Comparison of ENCODE assay signal across 13 cellular contexts in genomic region chrX:805988-806387, GRCh38.
DNase-seq lines count a peak whose midpoint lies in the region; ATAC-seq and TF ChIP-seq lines count a peak whose summit lies in the region.
"Had no signal": no experiment of that assay in that cellular context is flagged by ENCODE, and none has a peak within 500 bp of the region (broad histone marks: within the 10 kb centered on the region; RNA-seq: fewer than 3 reads in every experiment).

No MANE protein-coding gene starts in this region.

- WGBS in endodermal cell (ENCODE audit: insufficient coverage in 1 of 2, insufficient read length in 1 of 2), 2 experiments = 91 to 93% methylated on average over 8 to 11 of the region's 11 CpGs

- no peak for TF ChIP-seq CTCF in GM23338 (conservative IDR thresholded peaks at IDR 0.05; ENCODE audit: low read depth in 2 of 2)
- no peak for TF ChIP-seq CTCF in endodermal cell (conservative IDR thresholded peaks at IDR 0.05)

- H3K4me2 ChIP-seq in GM23338 = 0 out of 2 replicates have a peak overlapping the region, but pooled peaks have one; percentile 21

- H3K9me3 Mint-ChIP-seq in GM23338 = peaks cover 67% of the 10 kb centered on the region
- H3K9me3 Mint-ChIP-seq in endodermal cell = no peaks in the 10 kb centered on the region

- ATAC-seq in GM23338 = no peak

- H3F3A ChIP-seq in GM23338 (replicated peaks; ENCODE audit: low read depth) = no peaks in the 10 kb centered on the region

- H3K4me3 Mint-ChIP-seq in GM23338 = no peak overlapping the region
- no peak overlapping the region for H3K4me3 Mint-ChIP-seq in endodermal cell
- H3K4me3 Mint-ChIP-seq: CD4-positive, alpha-beta T cell had no signal

- no peaks in the 10 kb centered on the region for H3K27me3 ChIP-seq in GM23338 (ENCODE audit: insufficient read depth)
- H3K27me3 ChIP-seq in endodermal cell (ENCODE audit: control insufficient read depth, insufficient read depth, low read length, poor library complexity, severe bottlenecking) = no peaks in the 10 kb centered on the region
- H3K27me3 ChIP-seq: BE2C had no signal

- no peak for DNase-seq in GM23338 (ENCODE audit: low spot score)
- DNase-seq in endodermal cell = peak; percentile 35
- DNase-seq in islet precursor cell = peak; percentile 31
- no peak for DNase-seq in NCI-H2107 (lab: John Stamatoyannopoulos, UW)
- no peak for DNase-seq in activated naive CD4-positive, alpha-beta T cell treated with anti-CD3 and anti-CD28 coated beads, Interleukin-2, amount 50 U/mL, for 16 hours
- no peak for DNase-seq in NCI-H446 (lab: John Stamatoyannopoulos, UW)
- DNase-seq: ACHN; BE2C; Caco-2; CD4-positive, alpha-beta T cell; GOT3; H9 had no signal

- no peak overlapping the region for H3K9ac ChIP-seq in endodermal cell (ENCODE audit: extremely low read depth, low read length, poor library complexity, severe bottlenecking)

- H3K79me2 ChIP-seq in GM23338 (replicated peaks; ENCODE audit: insufficient read depth) = no peaks in the 10 kb centered on the region

- H3K4me1 ChIP-seq in GM23338 (ENCODE audit: insufficient read depth) (no peaks in the 10 kb centered on the region), endodermal cell (ENCODE audit: control insufficient read depth, insufficient read depth, low read length) (peaks cover 3% of the 10 kb centered on the region)
- H3K4me1 ChIP-seq: BE2C, Caco-2 had no signal

- no peaks in the 10 kb centered on the region for H4K20me1 ChIP-seq in GM23338 (replicated peaks; ENCODE audit: insufficient read depth)

- no peak overlapping the region for H3K27ac Mint-ChIP-seq in GM23338
- H3K27ac Mint-ChIP-seq in endodermal cell = no peak overlapping the region
- H3K27ac Mint-ChIP-seq: CD4-positive, alpha-beta T cell had no signal

- H3K27me3 Mint-ChIP-seq in GM23338 (ENCODE audit: insufficient read depth, low read depth, poor library complexity) = peaks cover 9% of the 10 kb centered on the region
- H3K27me3 Mint-ChIP-seq in endodermal cell (ENCODE audit: insufficient read depth) = peaks cover 3% of the 10 kb centered on the region

- peak overlapping the region; percentile 96; the same call in 1 of the 2 replicates for H2AFZ ChIP-seq in GM23338

- no peaks in the 10 kb centered on the region for H3K9me2 ChIP-seq in GM23338 (ENCODE audit: insufficient read depth)

- H3K4me1 Mint-ChIP-seq in GM23338 (peaks cover 2% of the 10 kb centered on the region; the same call in 1 of the 3 replicates), endodermal cell (peaks cover 13% of the 10 kb centered on the region)

- H3K36me3 ChIP-seq in GM23338 (ENCODE audit: insufficient read depth) = no peaks in the 10 kb centered on the region
- H3K36me3 ChIP-seq in endodermal cell (ENCODE audit: control insufficient read depth, insufficient read depth, low read length) = no peaks in the 10 kb centered on the region
- H3K36me3 ChIP-seq: BE2C had no signal

- H3K4me3 ChIP-seq in GM23338 (no peak overlapping the region), endodermal cell (ENCODE audit: low read length) (peak overlapping the region; percentile 66)

- H3K9me3 ChIP-seq in endodermal cell (ENCODE audit: control insufficient read depth, low read length) = no peaks in the 10 kb centered on the region
- H3K9me3 ChIP-seq: BE2C, Caco-2 had no signal

- H3K36me3 Mint-ChIP-seq in GM23338 (ENCODE audit: low read depth) (peaks cover 32% of the 10 kb centered on the region), endodermal cell (ENCODE audit: low read depth) (no peaks in the 10 kb centered on the region)

- H3K27ac ChIP-seq in GM23338 (ENCODE audit: low read depth) (no peak overlapping the region), endodermal cell (ENCODE audit: low read depth, low read length) (no peak overlapping the region)
- H3K27ac ChIP-seq: C4-2B had no signal

TF ChIP-seq in GM23338, 12 proteins besides CTCF, POLR2A, EP300 and RAD21:
- TF ChIP-seq ZNF462 (CRISPR knock-in tag; IDR thresholded peaks at IDR 0.05) = no peak
- no peak for TF ChIP-seq JUNB (IDR thresholded peaks at IDR 0.05; ENCODE audit: unreplicated experiment)
- no peak for TF ChIP-seq CREB1 (CRISPR knock-in tag; IDR thresholded peaks at IDR 0.05; ENCODE audit: low read depth)
TF ChIP-seq in GM23338: peak in this region for 0.

Comparison
In these comparisons a context has a peak if more than half of its experiments do, and no peak if none do; other contexts are left out.
1. DNase-seq: peak in endodermal cell (single experiment) and islet precursor cell (single experiment); none in GM23338 (single experiment), NCI-H2107 (single experiment), activated naive CD4-positive, alpha-beta T cell treated with anti-CD3 and anti-CD28 coated beads, Interleukin-2, amount 50 U/mL, for 16 hours (single experiment) and NCI-H446 (0 of 2).